In the genomic region with DNA sequence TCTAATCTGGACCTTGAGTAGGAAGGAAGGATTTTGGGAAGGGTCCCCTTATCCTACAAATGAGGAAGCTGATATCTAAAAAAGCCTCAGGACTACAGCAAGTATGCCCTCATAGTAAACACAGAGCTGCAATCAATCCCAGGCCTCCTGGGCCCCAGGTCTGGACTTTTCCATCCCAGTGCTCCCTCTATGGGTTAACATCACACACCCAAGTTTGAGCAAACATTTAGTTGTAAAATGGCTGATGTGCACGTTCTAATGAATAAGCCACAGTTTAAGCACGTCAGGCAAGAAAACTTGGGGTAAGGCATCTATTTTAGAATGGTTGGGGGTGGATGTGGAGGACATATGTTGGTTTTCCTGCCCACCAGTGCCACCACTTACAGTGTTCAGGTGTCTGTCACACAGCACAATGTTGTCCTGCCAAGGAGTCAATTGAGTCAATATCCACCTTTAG, we compare ENCODE assay signal across 8 cellular contexts. TPM values are rescaled to one million over a fixed set of nuclear protein-coding genes. Genes with fewer than 3 reads are reported as not detected.
DNase-seq lines count a peak whose midpoint lies in the region; ATAC-seq and TF ChIP-seq lines count a peak whose summit lies in the region.

No MANE protein-coding gene starts in this region.

- H3K4me3 Mint-ChIP-seq in activated CD8-positive, alpha-beta T cell treated with anti-CD3 and anti-CD28 coated beads for 36 hours, result no peak overlapping the region

- POLR2A ChIA-PET in activated CD8-positive, alpha-beta T cell treated with anti-CD3 and anti-CD28 coated beads for 36 hours (lab: Charles Lee), result interaction anchor here (1.7 kb wide), 1 partner anchor 156 kb away, joined by 5 read pairs; the partner anchor contains the start of genes NKIRAS1 and RPL15

- no peaks in the 10 kb centered on the region for H3K9me3 Mint-ChIP-seq in activated CD8-positive, alpha-beta T cell treated with anti-CD3 and anti-CD28 coated beads for 36 hours

- no peaks in the 10 kb centered on the region for H3K36me3 Mint-ChIP-seq in activated CD8-positive, alpha-beta T cell treated with anti-CD3 and anti-CD28 coated beads for 36 hours (ENCODE audit: low read depth)

- H3K27ac ChIP-seq in HUES64 (ENCODE audit: low read depth, low read length) (peak overlapping the region; percentile 51; the same call in 1 of the 2 replicates), lower lobe of right lung (no peak overlapping the region)

- H3K36me3 ChIP-seq in GM06990 (ENCODE audit: control insufficient read depth, insufficient read depth, low read length) (no peaks in the 10 kb centered on the region), HUES64 (ENCODE audit: insufficient read depth, low read length) (no peaks in the 10 kb centered on the region), lower lobe of right lung (no peaks in the 10 kb centered on the region)

- TF ChIP-seq CTCF in GM06990 (IDR thresholded peaks at IDR 0.05; ENCODE audit: insufficient read depth, low read length, poor library complexity, severe bottlenecking) (peak; percentile 53), lower lobe of right lung (IDR thresholded peaks at IDR 0.05) (peak; percentile 22)
- no peak for TF ChIP-seq CTCF in activated CD8-positive, alpha-beta T cell treated with anti-CD3 and anti-CD28 coated beads for 36 hours (IDR thresholded peaks at IDR 0.05)

- 74% methylated on average over 2 of the region's 2 CpGs for WGBS in HUES64

- no peak overlapping the region for H3K27ac Mint-ChIP-seq in activated CD8-positive, alpha-beta T cell treated with anti-CD3 and anti-CD28 coated beads for 36 hours

- DNase-seq in GM06990 (ENCODE audit: extremely low read depth, insufficient read length) (peak; percentile 52), lower lobe of right lung (no peak), GM19240 (ENCODE audit: insufficient read length, low spot score) (no peak), mucosa of gallbladder (ENCODE audit: low spot score) (no peak), DMS153 (lab: John Stamatoyannopoulos, UW) (no peak)
- peak; percentile 28 for DNase-seq in activated CD8-positive, alpha-beta T cell treated with anti-CD3 and anti-CD28 coated beads for 36 hours

- H3K4me3 ChIP-seq in GM06990 (replicated peaks; ENCODE audit: low read depth, low read length), result no peak overlapping the region
- H3K4me3 ChIP-seq in HUES64 (ENCODE audit: low read length), result no peak overlapping the region
- H3K4me3 ChIP-seq in lower lobe of right lung, result no peak overlapping the region

- no peak overlapping the region for H3K9ac ChIP-seq in HUES64 (ENCODE audit: low read depth, low read length)

- ATAC-seq in GM21619 (IDR thresholded peaks at IDR 0.05; ENCODE audit: unreplicated experiment) (peak; percentile 23), lower lobe of right lung (peak; percentile 41 to 65)
- ATAC-seq in activated CD8-positive, alpha-beta T cell treated with anti-CD3 and anti-CD28 coated beads for 36 hours, result peak; percentile 32

- CTCF ChIA-PET in activated CD8-positive, alpha-beta T cell treated with anti-CD3 and anti-CD28 coated beads for 36 hours (lab: Charles Lee), result interaction anchor here (0.9 to 1.4 kb wide), 2 partner anchors 16 to 97 kb away, joined by 3 to 5 read pairs; no protein-coding TSS in a partner anchor

- peaks cover 2% of the 10 kb centered on the region for H3K27me3 Mint-ChIP-seq in activated CD8-positive, alpha-beta T cell treated with anti-CD3 and anti-CD28 coated beads for 36 hours

- H3K27me3 ChIP-seq in GM06990 (replicated peaks; ENCODE audit: control insufficient read depth, insufficient read depth, low read length) (no peaks in the 10 kb centered on the region), HUES64 (ENCODE audit: insufficient read depth, low read length) (no peaks in the 10 kb centered on the region), lower lobe of right lung (ENCODE audit: low read depth) (no peaks in the 10 kb centered on the region)

- H3K9me3 ChIP-seq in HUES64 (ENCODE audit: insufficient read depth, low read depth, low read length) (no peaks in the 10 kb centered on the region), lower lobe of right lung (no peaks in the 10 kb centered on the region)

- H3K4me1 Mint-ChIP-seq in activated CD8-positive, alpha-beta T cell treated with anti-CD3 and anti-CD28 coated beads for 36 hours (ENCODE audit: low read depth), result peaks cover 26% of the 10 kb centered on the region

- H3K4me1 ChIP-seq in HUES64 (ENCODE audit: insufficient read depth, low read length) (peaks cover 26% of the 10 kb centered on the region), lower lobe of right lung (peaks cover 5% of the 10 kb centered on the region)

- intact Hi-C loops in activated CD8-positive, alpha-beta T cell treated with anti-CD3 and anti-CD28 coated beads for 36 hours (cut with micrococcal nuclease), result no loop called here
- intact Hi-C loops in lower lobe of right lung (cut with DNase I), result no loop called here

RNA-seq across cellular contexts. Expression of gene UBE2E1, which starts 44.3 kb away (rescaled TPM):
- polyA plus RNA-seq in HUES64 (2013, experiment 1 of 2), result 148 TPM
- polyA plus RNA-seq in HUES64 (2013, experiment 2 of 2), result 159 TPM
- 10 to 100 TPM; 79.0 to 80.3 TPM for total RNA-seq in activated CD8-positive, alpha-beta T cell treated with anti-CD3 and anti-CD28 coated beads for 36 hours
- 87.8 TPM for total RNA-seq in lower lobe of right lung
- total RNA-seq in mucosa of gallbladder, result 66.2 TPM

Comparison
In these comparisons a context has a peak if more than half of its experiments do, and no peak if none do; other contexts are left out.
1. DNase-seq: peak in GM06990 (single experiment) and activated CD8-positive, alpha-beta T cell treated with anti-CD3 and anti-CD28 coated beads for 36 hours (single experiment); none in lower lobe of right lung (single experiment), GM19240 (single experiment), mucosa of gallbladder (single experiment) and DMS153 (single experiment).
2. Peak in every context shown above with its lines, with median percentiles within 50 percentile points of each other: ATAC-seq.